Comparison of ENCODE assay signal across 12 cellular contexts in the genomic region with DNA sequence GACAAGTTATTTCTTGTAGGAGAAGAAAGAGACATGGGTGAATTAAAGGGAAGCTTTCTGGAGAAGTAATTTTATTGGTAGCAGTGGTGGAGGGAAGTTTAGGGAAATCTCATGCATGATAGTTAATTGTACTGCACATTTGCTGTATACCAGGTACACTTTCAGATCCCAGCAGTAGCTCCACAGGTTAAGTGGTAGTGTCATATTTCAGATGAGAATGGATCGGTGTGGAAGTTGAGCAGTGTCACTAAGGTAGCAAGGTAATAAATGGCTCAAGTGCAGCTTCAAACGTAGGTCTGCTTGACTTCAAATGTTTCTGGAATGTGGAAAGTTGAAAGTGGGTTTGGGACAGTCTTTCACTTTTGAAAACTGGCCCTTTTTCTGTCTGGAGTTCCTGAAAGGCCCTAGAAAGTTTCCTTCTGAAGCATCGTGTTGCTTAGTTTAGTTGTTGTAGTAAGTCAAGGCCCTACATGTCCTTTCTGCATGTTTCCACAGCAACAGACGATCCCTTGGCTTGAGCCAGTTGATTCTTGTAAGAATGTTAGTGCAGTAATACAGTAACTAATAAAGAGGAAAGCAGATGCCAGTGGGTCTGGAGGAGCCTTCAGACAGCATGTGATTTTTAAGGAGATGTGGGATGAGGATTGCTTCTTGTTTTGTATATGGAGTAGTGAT. TPM values are rescaled to one million over a fixed set of nuclear protein-coding genes. Genes with fewer than 3 reads are reported as not detected.
DNase-seq lines count a peak whose midpoint lies in the region; ATAC-seq and TF ChIP-seq lines count a peak whose summit lies in the region.
"Had no signal": no experiment of that assay in that cellular context is flagged by ENCODE, and none has a peak within 500 bp of the region (broad histone marks: within the 10 kb centered on the region; RNA-seq: fewer than 3 reads in every experiment).

No MANE protein-coding gene starts in this region.

- TF ChIP-seq CTCF in SK-N-SH (IDR thresholded peaks at IDR 0.05) (no peak), osteocyte (IDR thresholded peaks at IDR 0.05) (no peak)

- DNase-seq in SK-N-SH (no peak), NCI-H2029 treated with DMSO at 0.1 percent for 48 hours (lab: John Stamatoyannopoulos, UW) (peak; percentile 42), osteocyte (ENCODE audit: extremely low spot score, unreplicated experiment) (no peak), COLO829 (ENCODE audit: low spot score) (no peak), SIG-M5 (lab: John Stamatoyannopoulos, UW) (no peak)
- DNase-seq in effector memory CD8-positive, alpha-beta T cell, result no peak
- DNase-seq: brain microvascular endothelial cell, NCI-H146, RPMI8226 had no signal

- POLR2A ChIA-PET in SK-N-SH (lab: Yijun Ruan, JAX), result no interaction called here

- H3K27me3 Mint-ChIP-seq in effector memory CD8-positive, alpha-beta T cell, result no peaks in the 10 kb centered on the region
- no peaks in the 10 kb centered on the region for H3K27me3 Mint-ChIP-seq in osteocyte (ENCODE audit: unreplicated experiment)

- peaks cover 64% of the 10 kb centered on the region for H4K20me1 ChIP-seq in SK-N-SH (ENCODE audit: insufficient read depth)

- no peaks in the 10 kb centered on the region for H3K9me2 ChIP-seq in SK-N-SH

- H3K4me1 Mint-ChIP-seq in effector memory CD8-positive, alpha-beta T cell (ENCODE audit: low read depth in 2 of 2), result peaks cover 38 to 47% of the 10 kb centered on the region in 2 donors
- H3K4me1 Mint-ChIP-seq in osteocyte (ENCODE audit: unreplicated experiment), result peaks cover 48% of the 10 kb centered on the region

- H2AFZ ChIP-seq in SK-N-SH (ENCODE audit: low read depth), result no peak overlapping the region

- peaks cover 92% of the 10 kb centered on the region for H3K79me2 ChIP-seq in SK-N-SH (ENCODE audit: insufficient read depth)

- no peak for TF ChIP-seq EP300 in SK-N-SH (IDR thresholded peaks at IDR 0.05; ENCODE audit: borderline replicate concordance in 1 of 2, low read depth in 1 of 2, low read length in 1 of 2)

- H3K9ac ChIP-seq in SK-N-SH, result no peak overlapping the region; the same call in 1 of the 2 replicates

- CTCF ChIA-PET in SK-N-SH (lab: Yijun Ruan, JAX), result interaction anchor here (1.3 to 1.7 kb wide), 2 partner anchors 91 to 134 kb away, joined by 4 read pairs; no protein-coding TSS in a partner anchor

- ATAC-seq in SK-N-SH treated with all-trans-retinoic acid at 6 μM for 48 hours (no peak), GM19324 (IDR thresholded peaks at IDR 0.05; ENCODE audit: low FRiP score, unreplicated experiment) (no peak)
- ATAC-seq in effector memory CD8-positive, alpha-beta T cell (replicated peaks), result no peak
- ATAC-seq: gastroesophageal sphincter had no signal

- peaks cover 17 to 28% of the 10 kb centered on the region in 2 experiments for H3K36me3 ChIP-seq in SK-N-SH (replicated peaks in 1 of 2; ENCODE audit: control insufficient read depth in 1 of 2, insufficient read depth in 2 of 2, low read length in 1 of 2)

- no peaks in the 10 kb centered on the region for H3K9me3 ChIP-seq in SK-N-SH
- H3K9me3 ChIP-seq: gastroesophageal sphincter had no signal

- H3K4me2 ChIP-seq in SK-N-SH, result peak overlapping the region; percentile 83

- H3K36me3 Mint-ChIP-seq in effector memory CD8-positive, alpha-beta T cell (ENCODE audit: insufficient read depth), result peaks cover 35% of the 10 kb centered on the region
- peaks cover 27% of the 10 kb centered on the region for H3K36me3 Mint-ChIP-seq in osteocyte (ENCODE audit: unreplicated experiment)

- H3K27ac Mint-ChIP-seq in effector memory CD8-positive, alpha-beta T cell, result peak overlapping the region; percentile 71 to 79
- peak overlapping the region; percentile 33 for H3K27ac Mint-ChIP-seq in osteocyte (ENCODE audit: unreplicated experiment)

- H3K9me3 Mint-ChIP-seq in effector memory CD8-positive, alpha-beta T cell, result no peaks in the 10 kb centered on the region
- H3K9me3 Mint-ChIP-seq in osteocyte (ENCODE audit: unreplicated experiment), result no peaks in the 10 kb centered on the region

- no peak overlapping the region for H3K27ac ChIP-seq in SK-N-SH (ENCODE audit: low read depth in 2 of 2, low read length in 1 of 2)
- H3K27ac ChIP-seq: brain microvascular endothelial cell, gastroesophageal sphincter had no signal

- WGBS in SK-N-SH (ENCODE audit: low lambda C conversion rate), result 70% methylated on average over 4 of the region's 4 CpGs

- TF ChIP-seq RAD21 in SK-N-SH (IDR thresholded peaks at IDR 0.05; ENCODE audit: low read length), result no peak

- peak overlapping the region; percentile 44 to 93 for H3K4me3 Mint-ChIP-seq in effector memory CD8-positive, alpha-beta T cell
- peak overlapping the region; percentile 11 for H3K4me3 Mint-ChIP-seq in osteocyte (ENCODE audit: unreplicated experiment)

- H3K4me1 ChIP-seq in SK-N-SH (ENCODE audit: control insufficient read depth in 1 of 2, insufficient read depth in 2 of 2, low read depth in 1 of 2, low read length in 1 of 2), result peaks cover 6 to 27% of the 10 kb centered on the region in 2 experiments

- no peaks in the 10 kb centered on the region for H3F3A ChIP-seq in SK-N-SH (replicated peaks; ENCODE audit: insufficient read depth)

- no peak overlapping the region for H3K4me3 ChIP-seq in SK-N-SH (ENCODE audit: low read depth in 2 of 2, low read length in 1 of 2)
- H3K4me3 ChIP-seq: gastroesophageal sphincter had no signal

- H3K27me3 ChIP-seq in SK-N-SH (ENCODE audit: insufficient read depth), result no peaks in the 10 kb centered on the region
- H3K27me3 ChIP-seq: brain microvascular endothelial cell, gastroesophageal sphincter had no signal

TF ChIP-seq in SK-N-SH, 30 proteins besides CTCF, POLR2A, EP300 and RAD21:
- TF ChIP-seq, protein P1, sequence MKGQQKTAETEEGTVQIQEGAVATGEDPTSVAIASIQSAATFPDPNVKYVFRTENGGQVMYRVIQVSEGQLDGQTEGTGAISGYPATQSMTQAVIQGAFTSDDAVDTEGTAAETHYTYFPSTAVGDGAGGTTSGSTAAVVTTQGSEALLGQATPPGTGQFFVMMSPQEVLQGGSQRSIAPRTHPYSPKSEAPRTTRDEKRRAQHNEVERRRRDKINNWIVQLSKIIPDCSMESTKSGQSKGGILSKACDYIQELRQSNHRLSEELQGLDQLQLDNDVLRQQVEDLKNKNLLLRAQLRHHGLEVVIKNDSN (IDR thresholded peaks at IDR 0.05; ENCODE audit: borderline replicate concordance, low read depth), result no peak
- no peak for TF ChIP-seq TCF12 (IDR thresholded peaks at IDR 0.05)
- no peak for TF ChIP-seq NRF1 (IDR thresholded peaks at IDR 0.05; ENCODE audit: low read depth, low read length)
- no peak for TF ChIP-seq RFX5 (IDR thresholded peaks at IDR 0.05; ENCODE audit: low read length)
- TF ChIP-seq FOXJ3 (CRISPR knock-in tag; IDR thresholded peaks at IDR 0.05), result no peak

TF ChIP-seq in SK-N-SH treated with all-trans-retinoic acid at 6 μM for 48 hours, 23 proteins besides CTCF, POLR2A, EP300 and RAD21:
- TF ChIP-seq ZC3H10 (CRISPR knock-in tag; IDR thresholded peaks at IDR 0.05), result no peak
- TF ChIP-seq ZNF8 (CRISPR knock-in tag; IDR thresholded peaks at IDR 0.05), result no peak
- TF ChIP-seq ZNF565 (CRISPR knock-in tag; conservative IDR thresholded peaks at IDR 0.05; ENCODE audit: low read depth), result no peak
- no peak for TF ChIP-seq GLIS3 (CRISPR knock-in tag; IDR thresholded peaks at IDR 0.05)
- TF ChIP-seq ZFP3 (CRISPR knock-in tag; IDR thresholded peaks at IDR 0.05), result no peak
- TF ChIP-seq OSR1 (CRISPR knock-in tag; IDR thresholded peaks at IDR 0.05), result no peak
- no peak for TF ChIP-seq RARB (CRISPR knock-in tag; IDR thresholded peaks at IDR 0.05)

RNA-seq across cellular contexts. Expression of a gene that starts 3.7 kb away (rescaled TPM):
- 222 and 260 TPM in 2 replicates for polyA plus RNA-seq in SK-N-SH (2012; rRNA removed)
- polyA plus RNA-seq in SK-N-SH (2012; cell fraction: cytosol; rRNA removed), result 329 and 395 TPM in 2 replicates
- polyA plus RNA-seq in SK-N-SH (2012; cell fraction: nucleus; rRNA removed), result 119 and 142 TPM in 2 replicates
- 260 and 281 TPM in 2 replicates for total RNA-seq in osteocyte

RNA-seq across cellular contexts. Expression of a gene that starts 25.3 kb away (rescaled TPM):
- polyA plus RNA-seq in SK-N-SH (2012; rRNA removed), result 0.44 and 0.54 TPM in 2 replicates
- 0.15 and 0.35 TPM in 2 replicates for polyA plus RNA-seq in SK-N-SH (2012; cell fraction: cytosol; rRNA removed)
- 0.93 and 0.95 TPM in 2 replicates for polyA plus RNA-seq in SK-N-SH (2012; cell fraction: nucleus; rRNA removed)
- total RNA-seq in osteocyte, result not detected in 2 replicates

RNA-seq across cellular contexts. Expression of a gene that starts 57.9 kb away (rescaled TPM):
- 38.3 and 40.1 TPM in 2 replicates for polyA plus RNA-seq in SK-N-SH (2012; rRNA removed)
- 38.4 and 43.1 TPM in 2 replicates for polyA plus RNA-seq in SK-N-SH (2012; cell fraction: cytosol; rRNA removed)
- polyA plus RNA-seq in SK-N-SH (2012; cell fraction: nucleus; rRNA removed), result 25.0 and 25.4 TPM in 2 replicates
- total RNA-seq in osteocyte, result 29.1 and 30.6 TPM in 2 replicates
